ENCODE assay signal across 1 cellular context in the genomic region with DNA sequence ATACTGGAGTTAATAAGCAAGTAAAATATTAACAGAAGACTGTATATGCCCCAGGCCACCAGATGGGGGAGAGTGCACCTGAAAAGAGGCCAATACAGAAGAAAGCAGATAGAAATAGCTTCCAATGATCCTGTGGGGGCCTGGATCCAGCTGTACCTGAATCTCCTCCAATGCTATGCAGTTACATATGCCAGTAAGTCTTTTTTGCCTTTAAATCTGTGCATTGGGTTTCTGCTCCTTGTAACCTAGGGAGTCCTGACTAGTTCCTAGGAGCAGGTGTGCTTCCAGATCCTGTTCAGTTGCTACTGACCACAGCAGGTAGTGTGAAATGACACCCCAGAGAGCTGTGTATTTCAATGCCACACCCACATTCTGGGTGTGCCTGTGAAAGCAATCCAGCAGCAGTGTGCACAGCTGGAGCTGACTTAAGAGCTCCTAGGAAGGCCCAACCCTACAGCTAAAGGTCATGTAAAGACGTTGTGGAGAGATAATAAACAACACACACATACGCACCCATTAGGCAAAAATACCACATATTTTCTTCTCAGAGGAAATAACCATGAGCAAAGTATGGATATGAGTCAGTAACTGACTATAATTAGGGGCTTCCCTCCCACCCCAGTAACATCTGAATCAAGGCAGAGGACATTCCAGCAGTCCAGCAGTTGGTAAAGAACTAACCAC.
TF ChIP-seq lines count a peak whose summit lies in the region.

No MANE protein-coding gene starts in this region.

TF ChIP-seq in GM12878, 131 proteins besides CTCF, POLR2A, EP300 and RAD21 (continued from another document):
- TF ChIP-seq CUX1 (IDR thresholded peaks at IDR 0.05; ENCODE audit: insufficient replicate concordance, low read depth, low read length) (no peak), NRF1 (conservative IDR thresholded peaks at IDR 0.05; ENCODE audit: low read depth, low read length) (no peak), TCF7 (IDR thresholded peaks at IDR 0.05; ENCODE audit: borderline replicate concordance) (peak; percentile 76), SPI1 (IDR thresholded peaks at IDR 0.05; ENCODE audit: borderline replicate concordance, insufficient read depth, low read depth, low read length) (no peak), CEBPZ (IDR thresholded peaks at IDR 0.05; ENCODE audit: low read depth, low read length) (no peak), IRF4 (IDR thresholded peaks at IDR 0.05; ENCODE audit: low read depth, low read length) (peak; percentile 96), ZNF384 (IDR thresholded peaks at IDR 0.05; ENCODE audit: borderline replicate concordance, low read depth, low read length) (no peak), SIN3A (IDR thresholded peaks at IDR 0.05; ENCODE audit: low read depth, low read length) (no peak), MYB (IDR thresholded peaks at IDR 0.05; ENCODE audit: borderline replicate concordance, low read depth, low read length) (no peak; the same call in 1 of the 2 replicates)
